2 cellular contexts compared by ENCODE assay signal in genomic region chr15:91413142-91413541, GRCh38.
TF ChIP-seq lines count a peak whose summit lies in the region.

No MANE protein-coding gene starts in this region.

TF ChIP-seq in IMR-90, 13 proteins besides CTCF, POLR2A, EP300 and RAD21:
- TF ChIP-seq BHLHE40 (IDR thresholded peaks at IDR 0.05; ENCODE audit: low read depth, low read length) = no peak
- no peak for TF ChIP-seq MAFK (IDR thresholded peaks at IDR 0.05; ENCODE audit: low read depth, low read length)
- TF ChIP-seq NFE2L2 (IDR thresholded peaks at IDR 0.05; ENCODE audit: low read depth, low read length) = no peak
- TF ChIP-seq ELK1 (IDR thresholded peaks at IDR 0.05; ENCODE audit: borderline replicate concordance, low read depth, low read length) = no peak
- TF ChIP-seq FOS (IDR thresholded peaks at IDR 0.05; ENCODE audit: low read depth, low read length) = no peak
- TF ChIP-seq MXI1 (IDR thresholded peaks at IDR 0.05; ENCODE audit: borderline replicate concordance, low read depth, low read length) = no peak
- TF ChIP-seq RCOR1 (IDR thresholded peaks at IDR 0.05; ENCODE audit: insufficient replicate concordance, low read length) = no peak
- TF ChIP-seq CHD1 (IDR thresholded peaks at IDR 0.05; ENCODE audit: low read depth, low read length) = no peak
- no peak for TF ChIP-seq CEBPB (IDR thresholded peaks at IDR 0.05; ENCODE audit: low read depth, low read length)

TF ChIP-seq in SK-N-SH, 30 proteins besides CTCF, POLR2A, EP300 and RAD21:
- TF ChIP-seq EZH2phosphoT487 (IDR thresholded peaks at IDR 0.05; ENCODE audit: borderline replicate concordance, low read depth) = no peak
- TF ChIP-seq MEF2A (IDR thresholded peaks at IDR 0.05; ENCODE audit: borderline replicate concordance, low read depth) = no peak
- peak; percentile 74 for TF ChIP-seq RCOR1 (IDR thresholded peaks at IDR 0.05; ENCODE audit: low read length)
- TF ChIP-seq RXRA (IDR thresholded peaks at IDR 0.05; ENCODE audit: borderline replicate concordance, low read depth) = peak; percentile 39; the same call in 1 of the 2 replicates
- peak; percentile 19 for TF ChIP-seq CHD2 (IDR thresholded peaks at IDR 0.05; ENCODE audit: low read length, partially characterized antibody)
- no peak for TF ChIP-seq RFX5 (IDR thresholded peaks at IDR 0.05; ENCODE audit: low read length)
- no peak for TF ChIP-seq ZBTB33 (IDR thresholded peaks at IDR 0.05; ENCODE audit: borderline replicate concordance, low read depth)
- TF ChIP-seq USF2 (IDR thresholded peaks at IDR 0.05; ENCODE audit: borderline replicate concordance, low read depth, low read length) = no peak
- TF ChIP-seq PBX3 (IDR thresholded peaks at IDR 0.05) = peak; percentile 87
- no peak for TF ChIP-seq SMC3 (IDR thresholded peaks at IDR 0.05; ENCODE audit: low read depth, low read length)
- peak; percentile 94 for TF ChIP-seq TCF12 (IDR thresholded peaks at IDR 0.05)
- no peak for TF ChIP-seq FOXM1 (IDR thresholded peaks at IDR 0.05; ENCODE audit: low read depth)
- no peak for TF ChIP-seq SIN3A (IDR thresholded peaks at IDR 0.05; ENCODE audit: borderline replicate concordance, low read depth, low read length)
- no peak for TF ChIP-seq USF1 (IDR thresholded peaks at IDR 0.05; ENCODE audit: borderline replicate concordance, low read depth)
- peak; percentile 77 for TF ChIP-seq JUND (IDR thresholded peaks at IDR 0.05)
- peak; percentile 57; the same call in 1 of the 2 replicates for TF ChIP-seq TEAD4 (IDR thresholded peaks at IDR 0.05; ENCODE audit: borderline replicate concordance, insufficient read depth)
- TF ChIP-seq MAX (IDR thresholded peaks at IDR 0.05; ENCODE audit: low read depth) = no peak
- TF ChIP-seq ELF1 (IDR thresholded peaks at IDR 0.05) = no peak
- no peak for TF ChIP-seq YY1 (IDR thresholded peaks at IDR 0.05; ENCODE audit: low read depth)
- TF ChIP-seq REST (IDR thresholded peaks at IDR 0.05; ENCODE audit: low read depth, low read length) = no peak
- no peak for TF ChIP-seq NRF1 (IDR thresholded peaks at IDR 0.05; ENCODE audit: low read depth, low read length)
- TF ChIP-seq GATA2 (CRISPR knock-in tag; IDR thresholded peaks at IDR 0.05) = peak; percentile 93
- no peak for TF ChIP-seq FOXJ3 (CRISPR knock-in tag; IDR thresholded peaks at IDR 0.05)
- no peak for TF ChIP-seq IRF3 (IDR thresholded peaks at IDR 0.05; ENCODE audit: low read depth, low read length)
- TF ChIP-seq GABPA (IDR thresholded peaks at IDR 0.05; ENCODE audit: low read depth) = no peak
- TF ChIP-seq FOSL2 (IDR thresholded peaks at IDR 0.05; ENCODE audit: borderline replicate concordance, low read depth) = peak; percentile 47; the same call in 1 of the 2 replicates
- TF ChIP-seq POLR2AphosphoS5 (IDR thresholded peaks at IDR 0.05; ENCODE audit: low read depth, low read length) = peak; percentile 65
- no peak for TF ChIP-seq TAF1 (IDR thresholded peaks at IDR 0.05; ENCODE audit: borderline replicate concordance, low read depth, low read length)
- TF ChIP-seq NFIC (IDR thresholded peaks at IDR 0.05; ENCODE audit: borderline replicate concordance) = peak; percentile 60; the same call in 1 of the 2 replicates
- TF ChIP-seq MXI1 (IDR thresholded peaks at IDR 0.05; ENCODE audit: low read depth, low read length) = no peak
TF ChIP-seq in SK-N-SH: peak in this region for 11.
